Comparison of ENCODE assay signal across 9 cellular contexts in the genomic region with DNA sequence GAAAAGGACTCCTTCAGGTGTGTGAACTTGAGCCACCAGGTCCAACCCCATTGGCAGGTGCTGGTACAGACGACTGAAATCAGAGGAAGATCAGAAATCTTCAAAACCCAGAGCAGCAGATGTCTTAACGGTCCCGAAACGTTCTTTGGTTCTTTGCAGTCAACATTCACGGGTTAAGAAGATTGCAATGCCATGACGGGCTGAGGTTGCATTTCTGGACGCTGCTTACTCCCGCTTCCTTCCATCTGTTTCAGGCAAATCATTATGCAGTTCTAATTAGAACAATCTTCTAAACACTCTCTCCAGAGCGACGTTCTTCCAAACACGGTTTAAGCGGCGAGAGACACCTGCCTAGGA. TPM values are rescaled to one million over a fixed set of nuclear protein-coding genes. Genes with fewer than 3 reads are reported as not detected.
A peak's percentile ranks its signal among the peaks of the same experiment; 100 is the strongest.
DNase-seq lines count a peak whose midpoint lies in the region; ATAC-seq and TF ChIP-seq lines count a peak whose summit lies in the region.
"Had no signal": no experiment of that assay in that cellular context is flagged by ENCODE, and none has a peak within 500 bp of the region (broad histone marks: within the 10 kb centered on the region; RNA-seq: fewer than 3 reads in every experiment).

No MANE protein-coding gene starts in this region.

- H3K27ac ChIP-seq in brain microvascular endothelial cell, result no peak overlapping the region

- peaks cover 2 to 9% (median 9%) of the 10 kb centered on the region in 3 donors for H3K27me3 Mint-ChIP-seq in immature natural killer cell (ENCODE audit: low read depth in 3 of 3)

- H3K4me3 Mint-ChIP-seq in immature natural killer cell, result peak overlapping the region in 4 of 5 donors; percentile 22 to 61 (median 33)
- peak overlapping the region; percentile 54 for H3K4me3 Mint-ChIP-seq in stimulated activated effector memory CD8-positive, alpha-beta T cell treated with anti-CD3 and anti-CD28 coated beads, Interleukin-12 subunit alpha, Interleukin-12 subunit beta, amount 100 ng/mL, for 72 hours

- intact Hi-C loops in sciatic nerve (cut with DNase I) (no loop called here), posterior vena cava (cut with DNase I) (no loop called here)

- no peak for TF ChIP-seq CTCF in brain microvascular endothelial cell (IDR thresholded peaks at IDR 0.05; ENCODE audit: low read depth, low read length, missing control alignments)

- in situ Hi-C loops in brain microvascular endothelial cell (cut with HindIII; ENCODE audit: low pct_ligation_motif_present, low sequenced_read_pairs), result no loop called here

- ATAC-seq in stimulated activated effector memory CD8-positive, alpha-beta T cell treated with anti-CD3 and anti-CD28 coated beads, Interleukin-12 subunit alpha, Interleukin-12 subunit beta, amount 100 ng/mL, for 72 hours, result no peak
- ATAC-seq in sciatic nerve, result no peak

- no peak overlapping the region for H3K27ac Mint-ChIP-seq in immature natural killer cell
- H3K27ac Mint-ChIP-seq in stimulated activated effector memory CD8-positive, alpha-beta T cell treated with anti-CD3 and anti-CD28 coated beads, Interleukin-12 subunit alpha, Interleukin-12 subunit beta, amount 100 ng/mL, for 72 hours, result no peak overlapping the region

- H3K4me3 ChIP-seq in brain microvascular endothelial cell (ENCODE audit: low read depth, low read length), result peak overlapping the region; percentile 62

- H3K36me3 Mint-ChIP-seq in immature natural killer cell, result no peaks in the 10 kb centered on the region
- no peaks in the 10 kb centered on the region for H3K36me3 Mint-ChIP-seq in stimulated activated effector memory CD8-positive, alpha-beta T cell treated with anti-CD3 and anti-CD28 coated beads, Interleukin-12 subunit alpha, Interleukin-12 subunit beta, amount 100 ng/mL, for 72 hours

- H3K4me1 Mint-ChIP-seq in immature natural killer cell, result peaks cover 2 to 7% of the 10 kb centered on the region in 2 donors
- no peaks in the 10 kb centered on the region for H3K4me1 Mint-ChIP-seq in stimulated activated effector memory CD8-positive, alpha-beta T cell treated with anti-CD3 and anti-CD28 coated beads, Interleukin-12 subunit alpha, Interleukin-12 subunit beta, amount 100 ng/mL, for 72 hours

- DNase-seq in HK-2 (ENCODE audit: unreplicated experiment) (peak; percentile 0), brain microvascular endothelial cell (no peak), immature natural killer cell (no peak), sciatic nerve (ENCODE audit: low spot score) (no peak), posterior vena cava (ENCODE audit: low spot score) (no peak), NCI-H510A treated with DMSO at 0.1 percent for 48 hours (lab: John Stamatoyannopoulos, UW) (no peak)
- DNase-seq in stimulated activated effector memory CD8-positive, alpha-beta T cell treated with anti-CD3 and anti-CD28 coated beads, Interleukin-12 subunit alpha, Interleukin-12 subunit beta, amount 100 ng/mL, for 72 hours (ENCODE audit: low spot score in 2 of 2), result no peak
- DNase-seq in activated CD8-positive, alpha-beta memory T cell treated with anti-CD3 and anti-CD28 coated beads, Interleukin-2, amount 50 U/mL, for 48 hours, result no peak
- DNase-seq: activated CD4-positive, CD25-positive, alpha-beta regulatory T cell treated with anti-CD3 and anti-CD28 coated beads, Interleukin-2, amount 50 U/mL, for 72 hours had no signal

- peaks cover 0 to 9% (median 0%) of the 10 kb centered on the region in 6 donors for H3K9me3 Mint-ChIP-seq in immature natural killer cell
- no peaks in the 10 kb centered on the region for H3K9me3 Mint-ChIP-seq in stimulated activated effector memory CD8-positive, alpha-beta T cell treated with anti-CD3 and anti-CD28 coated beads, Interleukin-12 subunit alpha, Interleukin-12 subunit beta, amount 100 ng/mL, for 72 hours

- H3K36me3 ChIP-seq in brain microvascular endothelial cell (replicated peaks), result no peaks in the 10 kb centered on the region

- no peaks in the 10 kb centered on the region for H3K27me3 ChIP-seq in brain microvascular endothelial cell (replicated peaks)

RNA-seq across cellular contexts. Expression of a gene that starts 0.5 kb away (rescaled TPM):
- polyA plus RNA-seq in immature natural killer cell, result not detected
- 0.18 TPM for total RNA-seq in sciatic nerve
- 1 to 10 TPM in 1 of 2 donors, under 1 TPM in 1; 0.28 to 1.0 TPM for total RNA-seq in posterior vena cava
